Comparison of ENCODE assay signal across 1 cellular context in the genomic region with DNA sequence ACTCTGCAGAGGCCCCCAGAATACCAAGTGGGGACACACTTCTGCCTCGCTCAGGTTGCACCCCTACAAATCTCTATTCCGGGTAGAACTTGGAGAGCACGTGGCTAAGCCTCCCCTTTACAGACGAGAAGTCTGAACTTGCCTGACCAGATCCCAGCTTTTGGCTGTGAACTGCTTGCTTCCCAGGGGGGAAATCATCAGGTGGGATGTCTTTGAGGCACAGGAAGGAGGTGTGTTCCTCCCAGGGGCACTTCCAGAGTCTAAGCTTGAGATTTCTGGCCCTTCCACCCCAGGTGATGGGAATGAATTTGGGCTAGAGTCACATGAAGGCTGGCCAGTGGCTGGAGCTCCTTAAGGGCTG.
TF ChIP-seq lines count a peak whose summit lies in the region.

No MANE protein-coding gene starts in this region.

TF ChIP-seq in HCT116, 20 proteins besides CTCF, POLR2A, EP300 and RAD21:
- TF ChIP-seq SP1 (IDR thresholded peaks at IDR 0.05; ENCODE audit: low read depth) (no peak), FOSL1 (IDR thresholded peaks at IDR 0.05; ENCODE audit: low read depth) (no peak), SIN3A (IDR thresholded peaks at IDR 0.05; ENCODE audit: low read depth) (no peak), EZH2phosphoT487 (IDR thresholded peaks at IDR 0.05; ENCODE audit: borderline replicate concordance) (no peak), EZH2 (IDR thresholded peaks at IDR 0.05) (no peak), JUND (IDR thresholded peaks at IDR 0.05) (no peak), CEBPB (IDR thresholded peaks at IDR 0.05; ENCODE audit: low read depth) (no peak), YY1 (IDR thresholded peaks at IDR 0.05; ENCODE audit: extremely low read depth, insufficient replicate concordance, low read depth, low read length) (no peak), SRF (IDR thresholded peaks at IDR 0.05; ENCODE audit: low read depth) (no peak)
- TF ChIP-seq, protein P1, sequence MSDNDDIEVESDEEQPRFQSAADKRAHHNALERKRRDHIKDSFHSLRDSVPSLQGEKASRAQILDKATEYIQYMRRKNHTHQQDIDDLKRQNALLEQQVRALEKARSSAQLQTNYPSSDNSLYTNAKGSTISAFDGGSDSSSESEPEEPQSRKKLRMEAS (IDR thresholded peaks at IDR 0.05) = no peak
- TF ChIP-seq, protein P2, sequence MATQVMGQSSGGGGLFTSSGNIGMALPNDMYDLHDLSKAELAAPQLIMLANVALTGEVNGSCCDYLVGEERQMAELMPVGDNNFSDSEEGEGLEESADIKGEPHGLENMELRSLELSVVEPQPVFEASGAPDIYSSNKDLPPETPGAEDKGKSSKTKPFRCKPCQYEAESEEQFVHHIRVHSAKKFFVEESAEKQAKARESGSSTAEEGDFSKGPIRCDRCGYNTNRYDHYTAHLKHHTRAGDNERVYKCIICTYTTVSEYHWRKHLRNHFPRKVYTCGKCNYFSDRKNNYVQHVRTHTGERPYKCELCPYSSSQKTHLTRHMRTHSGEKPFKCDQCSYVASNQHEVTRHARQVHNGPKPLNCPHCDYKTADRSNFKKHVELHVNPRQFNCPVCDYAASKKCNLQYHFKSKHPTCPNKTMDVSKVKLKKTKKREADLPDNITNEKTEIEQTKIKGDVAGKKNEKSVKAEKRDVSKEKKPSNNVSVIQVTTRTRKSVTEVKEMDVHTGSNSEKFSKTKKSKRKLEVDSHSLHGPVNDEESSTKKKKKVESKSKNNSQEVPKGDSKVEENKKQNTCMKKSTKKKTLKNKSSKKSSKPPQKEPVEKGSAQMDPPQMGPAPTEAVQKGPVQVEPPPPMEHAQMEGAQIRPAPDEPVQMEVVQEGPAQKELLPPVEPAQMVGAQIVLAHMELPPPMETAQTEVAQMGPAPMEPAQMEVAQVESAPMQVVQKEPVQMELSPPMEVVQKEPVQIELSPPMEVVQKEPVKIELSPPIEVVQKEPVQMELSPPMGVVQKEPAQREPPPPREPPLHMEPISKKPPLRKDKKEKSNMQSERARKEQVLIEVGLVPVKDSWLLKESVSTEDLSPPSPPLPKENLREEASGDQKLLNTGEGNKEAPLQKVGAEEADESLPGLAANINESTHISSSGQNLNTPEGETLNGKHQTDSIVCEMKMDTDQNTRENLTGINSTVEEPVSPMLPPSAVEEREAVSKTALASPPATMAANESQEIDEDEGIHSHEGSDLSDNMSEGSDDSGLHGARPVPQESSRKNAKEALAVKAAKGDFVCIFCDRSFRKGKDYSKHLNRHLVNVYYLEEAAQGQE (IDR thresholded peaks at IDR 0.05; ENCODE audit: low read depth) = no peak
TF ChIP-seq in HCT116: peak in this region for 0.
